9 cellular contexts compared by ENCODE assay signal in the genomic region with DNA sequence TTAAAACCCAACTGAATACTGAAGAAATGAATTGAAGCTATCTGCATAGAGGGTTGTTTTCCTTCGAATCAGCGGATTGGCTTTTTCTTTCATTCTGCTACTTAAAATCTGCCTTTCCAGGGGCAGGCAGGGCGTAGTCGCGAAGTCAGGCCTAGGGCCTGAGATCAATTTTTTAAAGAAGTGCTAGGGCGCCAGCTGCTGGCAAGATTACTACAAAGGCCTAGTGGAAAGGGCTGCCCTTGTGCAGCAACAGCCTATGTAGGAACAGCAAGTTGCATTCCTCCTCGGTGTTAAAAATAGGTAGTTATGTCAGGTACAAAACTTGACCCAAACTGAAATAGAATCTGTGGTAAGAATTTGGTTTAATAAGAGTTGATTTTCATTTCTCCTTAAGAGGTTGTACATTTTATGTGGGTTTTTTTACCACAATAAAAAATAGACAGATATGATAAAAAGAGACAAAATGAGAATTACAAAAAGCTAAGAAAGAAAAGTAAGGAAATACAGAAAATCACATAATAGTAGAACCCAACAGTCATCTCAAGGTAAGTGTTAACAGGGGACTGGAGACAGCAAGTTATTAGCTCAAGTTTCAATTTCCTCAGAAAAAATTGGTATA. TPM values are rescaled to one million over a fixed set of nuclear protein-coding genes. Genes with fewer than 3 reads are reported as not detected.
DNase-seq lines count a peak whose midpoint lies in the region; ATAC-seq, FAIRE-seq and TF ChIP-seq lines count a peak whose summit lies in the region.
"Had no signal": no experiment of that assay in that cellular context is flagged by ENCODE, and none has a peak within 500 bp of the region (broad histone marks: within the 10 kb centered on the region; RNA-seq: fewer than 3 reads in every experiment).

No MANE protein-coding gene starts in this region.

- TF ChIP-seq POLR2A in adrenal gland (IDR thresholded peaks at IDR 0.05) (no peak), suprapubic skin (IDR thresholded peaks at IDR 0.05) (no peak), H54 (IDR thresholded peaks at IDR 0.05; ENCODE audit: low read depth, low read length) (no peak)

- FAIRE-seq in H54 (lab: Jason Lieb, UNC) = no peak

- TF ChIP-seq EP300 in suprapubic skin (IDR thresholded peaks at IDR 0.05) = no peak

- peak; percentile 66 for DNase-seq in AG20443 (ENCODE audit: low spot score)
- peak; percentile 9 for DNase-seq in NCI-H345 (lab: John Stamatoyannopoulos, UW)
- DNase-seq in adrenal gland = peak in 5 of 7 donors; percentile 16 to 58 (median 28)
- DNase-seq in suprapubic skin (ENCODE audit: low spot score in 2 of 2) = no peak
- no peak for DNase-seq in H54 (ENCODE audit: insufficient read length, low spot score)
- DNase-seq in NCI-H2107 (lab: John Stamatoyannopoulos, UW) = no peak

- H3K36me3 ChIP-seq in adrenal gland (replicated peaks in 1 of 2) (no peaks in the 10 kb centered on the region), liver (ENCODE audit: control insufficient read depth in 4 of 4, insufficient read depth in 3 of 4, low read depth in 1 of 4, low read length in 3 of 4) (no peaks in the 10 kb centered on the region), suprapubic skin (no peaks in the 10 kb centered on the region)

- peak; percentile 28 to 36 for TF ChIP-seq RAD21 in liver (IDR thresholded peaks at IDR 0.05)

- TF ChIP-seq CTCF in adrenal gland (IDR thresholded peaks at IDR 0.05) (no peak), liver (IDR thresholded peaks at IDR 0.05; ENCODE audit: low read depth, low read length, missing input control) (no peak), suprapubic skin (IDR thresholded peaks at IDR 0.05) (no peak)

- H3K4me3 ChIP-seq in adrenal gland (no peak overlapping the region), liver (ENCODE audit: low read depth in 1 of 3, low read length in 3 of 3) (no peak overlapping the region), suprapubic skin (no peak overlapping the region)

- WGBS in adrenal gland, 4 donors = 60 to 75% (median 63%) methylated on average over 7 of the region's 7 CpGs
- WGBS in liver = 67% methylated on average over 7 of the region's 7 CpGs
- WGBS in suprapubic skin = 44% methylated on average over 7 of the region's 7 CpGs

- peak; percentile 48 for ATAC-seq in GM18498 (IDR thresholded peaks at IDR 0.05; ENCODE audit: unreplicated experiment)

- H3K9me3 ChIP-seq in adrenal gland (replicated peaks in 1 of 3) (no peaks in the 10 kb centered on the region), liver (ENCODE audit: control insufficient read depth in 4 of 4, low read length in 3 of 4) (no peaks in the 10 kb centered on the region), suprapubic skin (no peaks in the 10 kb centered on the region)

- H3K9ac ChIP-seq in liver (ENCODE audit: low read depth in 1 of 2, low read length in 2 of 2) = no peak overlapping the region

- no peak overlapping the region for H3K27ac ChIP-seq in adrenal gland
- no peak overlapping the region for H3K27ac ChIP-seq in liver (ENCODE audit: low read depth in 1 of 2, low read length in 2 of 2)
- H3K27ac ChIP-seq in suprapubic skin = no peak overlapping the region

- intact Hi-C loops in adrenal gland (cut with DNase I) = no loop called here

- H3K4me1 ChIP-seq in adrenal gland (replicated peaks in 1 of 2) (no peaks in the 10 kb centered on the region), liver (ENCODE audit: control insufficient read depth in 4 of 4, insufficient read depth in 4 of 4, low read length in 3 of 4) (no peaks in the 10 kb centered on the region), suprapubic skin (peaks cover 3% of the 10 kb centered on the region)

- H3K27me3 ChIP-seq in adrenal gland (no peaks in the 10 kb centered on the region), liver (ENCODE audit: control insufficient read depth in 4 of 4, insufficient read depth in 4 of 4, low read length in 3 of 4) (no peaks in the 10 kb centered on the region), suprapubic skin (no peaks in the 10 kb centered on the region)

TF ChIP-seq in liver, 16 proteins besides CTCF, POLR2A, EP300 and RAD21:
- TF ChIP-seq TAF1 (conservative IDR thresholded peaks at IDR 0.05) (no peak), JUND (IDR thresholded peaks at IDR 0.05) (no peak)

RNA-seq across cellular contexts. Expression of gene URAD, which starts 9.5 kb away (rescaled TPM):
- total RNA-seq in adrenal gland (not detected), liver (not detected), suprapubic skin (not detected)
- polyA plus RNA-seq in adrenal gland (not detected), liver (not detected)

RNA-seq across cellular contexts. Expression of gene CDX2, which starts 28.9 kb away (rescaled TPM):
- total RNA-seq in adrenal gland = under 1 TPM in 1 of 8 donors, not detected in 7; 0.14 TPM
- under 1 TPM in 1 of 3 donors, not detected in 2; 0.08 TPM for polyA plus RNA-seq in adrenal gland
- total RNA-seq in liver = not detected
- not detected for polyA plus RNA-seq in liver
- total RNA-seq in suprapubic skin = not detected
- total RNA-seq: subcutaneous adipose tissue had no signal

Comparison
In these comparisons a context has a peak if more than half of its experiments do, and no peak if none do; other contexts are left out.
1. DNase-seq: peak in AG20443 (single experiment), NCI-H345 (single experiment) and adrenal gland (5 of 7); none in suprapubic skin (0 of 2), H54 (single experiment) and NCI-H2107 (single experiment).